Comparison of ENCODE assay signal across 9 cellular contexts in genomic region chr3:152836269-152836668, GRCh38. TPM values are rescaled to one million over a fixed set of nuclear protein-coding genes. Genes with fewer than 3 reads are reported as not detected.
DNase-seq lines count a peak whose midpoint lies in the region; ATAC-seq and TF ChIP-seq lines count a peak whose summit lies in the region.
"Had no signal": no experiment of that assay in that cellular context is flagged by ENCODE, and none has a peak within 500 bp of the region (broad histone marks: within the 10 kb centered on the region; RNA-seq: fewer than 3 reads in every experiment).

No MANE protein-coding gene starts in this region.

- no peak for TF ChIP-seq POLR2A in sigmoid colon (IDR thresholded peaks at IDR 0.05)

- no peak overlapping the region for H3K27ac Mint-ChIP-seq in activated B cell treated with CpG ODN at 0.5 μM for 24 hours

- no peak overlapping the region for H3K27ac ChIP-seq in hepatocyte
- peak overlapping the region in 3 of 4 donors; percentile 68 to 74 (median 69) for H3K27ac ChIP-seq in sigmoid colon
- H3K27ac ChIP-seq: KMS-11 had no signal

- TF ChIP-seq CTCF in GM12865 (IDR thresholded peaks at IDR 0.05; ENCODE audit: insufficient read depth, low read depth, low read length, missing control alignments) (no peak), activated B cell treated with CpG ODN at 0.5 μM for 24 hours (IDR thresholded peaks at IDR 0.05) (no peak), hepatocyte (IDR thresholded peaks at IDR 0.05; ENCODE audit: poor library complexity) (no peak), sigmoid colon (IDR thresholded peaks at IDR 0.05) (no peak)

- peak overlapping the region; percentile 92 for H3K4me2 ChIP-seq in hepatocyte
- H3K4me2 ChIP-seq: KMS-11 had no signal

- no peaks in the 10 kb centered on the region for H3K9me2 ChIP-seq in hepatocyte (replicated peaks; ENCODE audit: insufficient read depth)

- H3K4me3 ChIP-seq in GM12865 (ENCODE audit: low read depth, low read length) (peak overlapping the region; percentile 97), hepatocyte (peak overlapping the region; percentile 77), sigmoid colon (peak overlapping the region; percentile 52 to 70 (median 58))

- H3K9me3 ChIP-seq in hepatocyte (ENCODE audit: low read depth), result no peaks in the 10 kb centered on the region
- no peaks in the 10 kb centered on the region for H3K9me3 ChIP-seq in sigmoid colon

- intact Hi-C loops in activated B cell treated with CpG ODN at 0.5 μM for 24 hours (cut with micrococcal nuclease) (loop anchor here (10.0 kb wide), 1 partner anchor 361 kb away; no protein-coding TSS in a partner anchor), sigmoid colon (cut with DNase I) (no loop called here)

- no peak for TF ChIP-seq EP300 in sigmoid colon (IDR thresholded peaks at IDR 0.05)

- WGBS in hepatocyte (ENCODE audit: low lambda C conversion rate, missing lambda C conversion rate), result 59% methylated on average over 14 of the region's 14 CpGs
- 18 to 71% methylated on average over 14 of the region's 14 CpGs for whole genome bisulfite sequencing in sigmoid colon, 2 donors

- no peaks in the 10 kb centered on the region for H3K36me3 ChIP-seq in hepatocyte (replicated peaks; ENCODE audit: insufficient read depth, low read depth)
- no peaks in the 10 kb centered on the region for H3K36me3 ChIP-seq in sigmoid colon

- no peak overlapping the region for H2AFZ ChIP-seq in hepatocyte

- DNase-seq in GM12865 (ENCODE audit: low read depth), result no peak
- no peak for DNase-seq in activated B cell treated with CpG ODN at 0.5 μM for 24 hours
- no peak for DNase-seq in hepatocyte (ENCODE audit: low spot score)
- DNase-seq in sigmoid colon, result no peak
- DNase-seq in GDM1 (lab: John Stamatoyannopoulos, UW), result no peak
- DNase-seq in HCEC 1CT, result no peak
- DNase-seq in stimulated activated CD4-positive, alpha-beta T cell treated with anti-CD3 and anti-CD28 coated beads, Interleukin-4, amount 100 ng/mL, for 4 hours, result no peak

- no peaks in the 10 kb centered on the region for H4K20me1 ChIP-seq in hepatocyte (ENCODE audit: insufficient read depth, poor library complexity, severe bottlenecking)

- H3K9me3 Mint-ChIP-seq in activated B cell treated with CpG ODN at 0.5 μM for 24 hours, result no peaks in the 10 kb centered on the region

- ATAC-seq in activated B cell treated with CpG ODN at 0.5 μM for 24 hours (ENCODE audit: low read depth), result no peak
- no peak for ATAC-seq in activated CD4-positive, CD25-positive, alpha-beta regulatory T cell treated with anti-CD3 and anti-CD28 coated beads, Interleukin-2, amount 50 U/mL, for 24 hours

- H3K4me3 Mint-ChIP-seq in activated B cell treated with CpG ODN at 0.5 μM for 24 hours, result peak overlapping the region; percentile 69

- H3K4me1 Mint-ChIP-seq in activated B cell treated with CpG ODN at 0.5 μM for 24 hours, result peaks cover 20% of the 10 kb centered on the region

- CTCF ChIA-PET in activated B cell treated with CpG ODN at 0.5 μM for 24 hours (lab: Charles Lee), result no interaction called here

- H3K27me3 ChIP-seq in hepatocyte (peaks cover 3% of the 10 kb centered on the region), sigmoid colon (peaks cover 4 to 25% (median 14%) of the 10 kb centered on the region in 3 donors)

- peaks cover 23% of the 10 kb centered on the region for H3K27me3 Mint-ChIP-seq in activated B cell treated with CpG ODN at 0.5 μM for 24 hours

- H3K36me3 Mint-ChIP-seq in activated B cell treated with CpG ODN at 0.5 μM for 24 hours (ENCODE audit: low read depth), result no peaks in the 10 kb centered on the region

- POLR2A ChIA-PET in activated B cell treated with CpG ODN at 0.5 μM for 24 hours (lab: Charles Lee), result no interaction called here

- peaks cover 47% of the 10 kb centered on the region for H3K79me2 ChIP-seq in hepatocyte

- H3K4me1 ChIP-seq in hepatocyte (ENCODE audit: insufficient read depth), result peaks cover 7% of the 10 kb centered on the region
- peaks cover 0 to 14% (median 7%) of the 10 kb centered on the region in 4 donors for H3K4me1 ChIP-seq in sigmoid colon

RNA-seq across cellular contexts. Expression of gene P2RY1, which starts 1.3 kb away (rescaled TPM):
- total RNA-seq in activated B cell treated with CpG ODN at 0.5 μM for 24 hours (0.20 TPM in 2 replicates), hepatocyte (11.9 and 14.0 TPM in 2 replicates), sigmoid colon (10 to 100 TPM; 21.4 to 55.6 (median 26.0) TPM)
- polyA plus RNA-seq in hepatocyte (1.8 and 3.3 TPM in 2 replicates), sigmoid colon (1 to 10 TPM; 2.5 to 6.0 (median 4.1) TPM)

Comparison
In these comparisons a context has a peak if more than half of its experiments do, and no peak if none do; other contexts are left out.
1. RNA of gene P2RY1, which starts 1.3 kb away (total RNA-seq): 21.4 to 55.6 TPM in sigmoid colon and 11.9 to 14.0 TPM in hepatocyte; 0.20 TPM in activated B cell treated with CpG ODN at 0.5 μM for 24 hours; every median in the first group is over 10 times any median in the second.
2. Peak in every context shown above with its lines, with median percentiles within 50 percentile points of each other: H3K4me3 ChIP-seq.